1 cellular context compared by ENCODE assay signal in the genomic region with DNA sequence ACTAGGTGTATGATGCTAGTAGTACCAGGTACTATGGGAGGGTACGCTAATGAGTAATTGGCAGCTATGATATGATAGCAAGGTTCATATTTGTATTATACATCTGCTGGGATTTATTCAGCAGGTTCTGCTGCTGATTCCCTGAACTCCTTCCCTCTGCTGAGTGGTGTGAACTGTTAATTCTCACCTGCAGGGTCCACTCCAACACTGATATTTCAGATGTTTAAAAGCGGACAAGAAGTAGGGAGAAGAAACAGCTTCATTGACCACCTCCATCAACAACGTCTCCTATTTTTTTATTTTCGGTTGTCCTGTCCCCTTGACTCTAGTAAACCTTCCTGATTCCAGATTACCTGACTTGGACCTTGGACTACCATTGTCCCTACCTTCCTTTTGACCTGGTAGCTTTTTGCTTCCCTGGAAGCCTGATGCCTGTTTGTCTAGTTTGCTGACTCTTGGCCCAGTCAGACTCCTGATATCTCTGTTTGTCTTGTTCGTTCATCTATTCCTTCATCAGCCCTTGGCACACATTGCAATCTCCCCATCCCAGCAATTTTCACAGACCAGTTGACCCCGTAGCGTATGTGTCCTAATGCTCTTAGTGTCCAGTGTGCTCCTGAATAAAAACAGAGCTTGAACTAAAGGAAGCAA.
TF ChIP-seq lines count a peak whose summit lies in the region.

No MANE protein-coding gene starts in this region.

TF ChIP-seq in HepG2, 621 proteins besides CTCF, POLR2A, EP300 and RAD21 (continued from another document):
- TF ChIP-seq HDAC2 (CRISPR knock-in tag; IDR thresholded peaks at IDR 0.05) (0 out of 2 replicates have a peak, but pooled peaks have one; percentile 28), GATAD2A (CRISPR knock-in tag; IDR thresholded peaks at IDR 0.05) (peak; percentile 46), ZNF652 (CRISPR knock-in tag; IDR thresholded peaks at IDR 0.05; ENCODE audit: borderline replicate concordance, low read depth) (no peak), SOX5 (CRISPR knock-in tag; IDR thresholded peaks at IDR 0.05; ENCODE audit: borderline replicate concordance) (peak; percentile 53; the same call in 1 of the 2 replicates), RXRB (CRISPR knock-in tag; IDR thresholded peaks at IDR 0.05; ENCODE audit: borderline replicate concordance) (peak; percentile 63), SMAD3 (CRISPR knock-in tag; IDR thresholded peaks at IDR 0.05) (no peak), ZNF296 (CRISPR knock-in tag; conservative IDR thresholded peaks at IDR 0.05) (no peak), RCOR2 (CRISPR knock-in tag; IDR thresholded peaks at IDR 0.05) (no peak), BCL6 (CRISPR knock-in tag; IDR thresholded peaks at IDR 0.05) (peak; percentile 30; the same call in 1 of the 2 replicates), SOX13 (IDR thresholded peaks at IDR 0.05) (0 out of 2 replicates have a peak, but pooled peaks have one; percentile 9), SOX13 (CRISPR knock-in tag; conservative IDR thresholded peaks at IDR 0.05 in 1 of 2, IDR thresholded peaks at IDR 0.05 in 1 of 2) (peak in 1 of 2 experiments; percentile 79; a peak in 2 of 4 replicates), PPARG (CRISPR knock-in tag; conservative IDR thresholded peaks at IDR 0.05) (peak; percentile 92), FOXO1 (CRISPR knock-in tag; IDR thresholded peaks at IDR 0.05) (0 out of 2 replicates have a peak, but pooled peaks have one; percentile 20)
